ENCODE assay signal across 11 cellular contexts in genomic region chr2:176159678-176160250, GRCh38. TPM values are rescaled to one million over a fixed set of nuclear protein-coding genes. Genes with fewer than 3 reads are reported as not detected.
DNase-seq lines count a peak whose midpoint lies in the region; ATAC-seq and TF ChIP-seq lines count a peak whose summit lies in the region.
"Had no signal": no experiment of that assay in that cellular context is flagged by ENCODE, and none has a peak within 500 bp of the region (broad histone marks: within the 10 kb centered on the region; RNA-seq: fewer than 3 reads in every experiment).

No MANE protein-coding gene starts in this region.

- ATAC-seq in CD4-positive, alpha-beta T cell (ENCODE audit: poor library complexity) = no peak
- ATAC-seq in GM21423 (IDR thresholded peaks at IDR 0.05; ENCODE audit: unreplicated experiment) = no peak
- ATAC-seq in SK-N-SH treated with all-trans-retinoic acid at 6 μM for 48 hours = no peak
- ATAC-seq: naive thymus-derived CD4-positive, alpha-beta T cell had no signal

- H3K27ac ChIP-seq in CD4-positive, alpha-beta T cell (ENCODE audit: low read depth, low read length) = no peak overlapping the region
- peak overlapping the region; percentile 42 for H3K27ac ChIP-seq in muscle layer of colon (ENCODE audit: low read depth, low read length)
- H3K27ac ChIP-seq: KMS-11 had no signal

- CTCF ChIA-PET in CD4-positive, alpha-beta T cell (lab: Charles Lee) = no interaction called here

- H3K9ac ChIP-seq in adipocyte (ENCODE audit: low read length) (peak overlapping the region; percentile 51), muscle layer of colon (ENCODE audit: low read length) (no peak overlapping the region)
- H3K9ac ChIP-seq: KMS-11 had no signal

- no peaks in the 10 kb centered on the region for H3K9me3 Mint-ChIP-seq in CD4-positive, alpha-beta T cell

- H3K27me3 ChIP-seq in CD4-positive, alpha-beta T cell (ENCODE audit: control insufficient read depth, insufficient read depth, low read length) = peaks cover 99% of the 10 kb centered on the region
- H3K27me3 ChIP-seq in adipocyte (replicated peaks; ENCODE audit: control insufficient read depth, insufficient read depth, low read length) (no peaks in the 10 kb centered on the region), muscle layer of colon (ENCODE audit: control insufficient read depth in 1 of 2, insufficient read depth in 2 of 2, low read length in 2 of 2) (peaks cover 7 to 64% of the 10 kb centered on the region in 2 donors)

- H3K4me1 ChIP-seq in adipocyte (ENCODE audit: control insufficient read depth, insufficient read depth, low read length) = peaks cover 9% of the 10 kb centered on the region
- H3K4me1 ChIP-seq in muscle layer of colon (ENCODE audit: insufficient read depth, low read length) = peaks cover 17% of the 10 kb centered on the region

- DNase-seq in CD4-positive, alpha-beta T cell = no peak
- DNase-seq in adipocyte (ENCODE audit: low read depth) (no peak), HK-2 (ENCODE audit: unreplicated experiment) (no peak)
- DNase-seq: activated CD4-positive, alpha-beta T cell treated with anti-CD3 and anti-CD28 coated beads, Interleukin-2, amount 50 U/mL, for 4 hours; cerebellar nuclear complex; naive thymus-derived CD4-positive, alpha-beta T cell; NCI-H2029 treated with DMSO at 0.1 percent for 48 hours had no signal

- no peaks in the 10 kb centered on the region for H3K9me3 ChIP-seq in CD4-positive, alpha-beta T cell (ENCODE audit: control insufficient read depth, low read length)
- H3K9me3 ChIP-seq in adipocyte (ENCODE audit: control insufficient read depth, low read length) (no peaks in the 10 kb centered on the region), muscle layer of colon (ENCODE audit: low read length) (no peaks in the 10 kb centered on the region)

- H3K36me3 ChIP-seq in adipocyte (ENCODE audit: control insufficient read depth, insufficient read depth, low read length, severe bottlenecking) (peaks cover 7% of the 10 kb centered on the region), muscle layer of colon (ENCODE audit: insufficient read depth, low read length) (peaks cover 11% of the 10 kb centered on the region)

- H3K4me3 ChIP-seq in adipocyte (ENCODE audit: low read length) = peak overlapping the region; percentile 44
- H3K4me3 ChIP-seq in muscle layer of colon (ENCODE audit: low read depth in 1 of 2, low read length in 2 of 2) = peak overlapping the region in 1 of 2 donors; percentile 11

- no peak for TF ChIP-seq CTCF in CD4-positive, alpha-beta T cell (IDR thresholded peaks at IDR 0.05)

- peak overlapping the region; percentile 4 for H3K4me3 Mint-ChIP-seq in CD4-positive, alpha-beta T cell

- intact Hi-C loops in CD4-positive, alpha-beta T cell (cut with DNase I, micrococcal nuclease) = no loop called here

- peaks cover 32% of the 10 kb centered on the region for H3K4me1 Mint-ChIP-seq in CD4-positive, alpha-beta T cell (ENCODE audit: low read depth)

- POLR2A ChIA-PET in CD4-positive, alpha-beta T cell (lab: Charles Lee) = no interaction called here

- H3K36me3 Mint-ChIP-seq in CD4-positive, alpha-beta T cell (ENCODE audit: low read depth) = peaks cover 5% of the 10 kb centered on the region

- H3K27ac Mint-ChIP-seq in CD4-positive, alpha-beta T cell = no peak overlapping the region

- H3K27me3 Mint-ChIP-seq in CD4-positive, alpha-beta T cell = peaks cover 93% of the 10 kb centered on the region

TF ChIP-seq in SK-N-SH treated with all-trans-retinoic acid at 6 μM for 48 hours, 23 proteins besides CTCF, POLR2A, EP300 and RAD21:
- no peak for TF ChIP-seq TOX (CRISPR knock-in tag; IDR thresholded peaks at IDR 0.05; ENCODE audit: borderline replicate concordance)
- TF ChIP-seq ZNF70 (CRISPR knock-in tag; IDR thresholded peaks at IDR 0.05) = no peak
- no peak for TF ChIP-seq TSHZ2 (CRISPR knock-in tag; IDR thresholded peaks at IDR 0.05)
- TF ChIP-seq GLIS3 (CRISPR knock-in tag; IDR thresholded peaks at IDR 0.05) = no peak
- TF ChIP-seq ZNF565 (CRISPR knock-in tag; conservative IDR thresholded peaks at IDR 0.05; ENCODE audit: low read depth) = no peak
- TF ChIP-seq CSDC2 (CRISPR knock-in tag; IDR thresholded peaks at IDR 0.05) = no peak
- TF ChIP-seq PATZ1 (CRISPR knock-in tag; IDR thresholded peaks at IDR 0.05; ENCODE audit: borderline replicate concordance) = no peak
- TF ChIP-seq ZFP3 (CRISPR knock-in tag; IDR thresholded peaks at IDR 0.05) = no peak
- no peak for TF ChIP-seq ISL1 (CRISPR knock-in tag; IDR thresholded peaks at IDR 0.05)
- no peak for TF ChIP-seq PPARA (CRISPR knock-in tag; IDR thresholded peaks at IDR 0.05; ENCODE audit: borderline replicate concordance)
- no peak for TF ChIP-seq CREB5 (CRISPR knock-in tag; IDR thresholded peaks at IDR 0.05; ENCODE audit: low read depth)

RNA-seq across cellular contexts. Expression of gene HOXD3, which starts 2.7 kb away (rescaled TPM):
- not detected for total RNA-seq in CD4-positive, alpha-beta T cell
- total RNA-seq: naive thymus-derived CD4-positive, alpha-beta T cell had no signal

RNA-seq across cellular contexts. Expression of gene HOXD4, which starts 8.4 kb away (rescaled TPM):
- total RNA-seq in CD4-positive, alpha-beta T cell = not detected
- total RNA-seq: naive thymus-derived CD4-positive, alpha-beta T cell had no signal

RNA-seq across cellular contexts. Expression of gene HOXD1, which starts 28.7 kb away (rescaled TPM):
- not detected for total RNA-seq in CD4-positive, alpha-beta T cell
- total RNA-seq: naive thymus-derived CD4-positive, alpha-beta T cell had no signal

RNA-seq across cellular contexts. Expression of gene HOXD8, which starts 30.3 kb away (rescaled TPM):
- total RNA-seq in CD4-positive, alpha-beta T cell = not detected
- total RNA-seq: naive thymus-derived CD4-positive, alpha-beta T cell had no signal

RNA-seq across cellular contexts. Expression of gene HOXD9, which starts 37.2 kb away (rescaled TPM):
- total RNA-seq in CD4-positive, alpha-beta T cell = not detected
- total RNA-seq: naive thymus-derived CD4-positive, alpha-beta T cell had no signal
